Comparison of ENCODE assay signal across 8 cellular contexts in genomic region chr1:93021539-93022134, GRCh38. TPM values are rescaled to one million over a fixed set of nuclear protein-coding genes. Genes with fewer than 3 reads are reported as not detected.
A peak's percentile ranks its signal among the peaks of the same experiment; 100 is the strongest.
DNase-seq lines count a peak whose midpoint lies in the region; ATAC-seq and TF ChIP-seq lines count a peak whose summit lies in the region.

No MANE protein-coding gene starts in this region.

- H3K27ac ChIP-seq in PC-3 (ENCODE audit: low read length): no peak overlapping the region

- intact Hi-C loops in PC-3 (cut with micrococcal nuclease): loop anchor here (1.0 to 5.0 kb wide), 4 partner anchors 27 to 56 kb away; partner anchors contain the start of gene MTF2

- H3K27ac Mint-ChIP-seq in naive B cell: no peak overlapping the region

- H3K9ac ChIP-seq in PC-3 (ENCODE audit: low read length): no peak overlapping the region

- peaks cover 0 to 8% (median 0%) of the 10 kb centered on the region in 3 donors for H3K27me3 Mint-ChIP-seq in naive B cell

- H3K4me1 Mint-ChIP-seq in naive B cell: peaks cover 9 to 11% (median 11%) of the 10 kb centered on the region in 3 donors

- H3K27me3 ChIP-seq in PC-3 (ENCODE audit: low read length): no peaks in the 10 kb centered on the region

- H3K9me3 ChIP-seq in PC-3 (ENCODE audit: low read length): no peaks in the 10 kb centered on the region

- H3K9me2 ChIP-seq in PC-3 (replicated peaks; ENCODE audit: low read length): no peaks in the 10 kb centered on the region

- no TSS peak for BruUV-seq in PC-3 (replicated peaks; lab: Mats Ljungman, UMichigan)

- H3K4me3 Mint-ChIP-seq in naive B cell: peak overlapping the region in 4 of 8 donors; percentile 45 to 76 (median 54)

- H3K36me3 ChIP-seq in PC-3 (ENCODE audit: low read depth, low read length): no peaks in the 10 kb centered on the region

- H3K4me1 ChIP-seq in PC-3 (ENCODE audit: insufficient read depth, low read length): peaks cover 18% of the 10 kb centered on the region

- no peaks in the 10 kb centered on the region for H3F3A ChIP-seq in PC-3 (ENCODE audit: low read length, unreplicated experiment)

- H3K79me2 ChIP-seq in PC-3 (ENCODE audit: low read length): no peaks in the 10 kb centered on the region

- no peak overlapping the region for H3K4me3 ChIP-seq in PC-3 (ENCODE audit: low read length)

- peak; percentile 75 for ATAC-seq in GM18907 (IDR thresholded peaks at IDR 0.05; ENCODE audit: unreplicated experiment)
- peak; percentile 56; the same call in 1 of the 2 replicates for ATAC-seq in PC-3
- ATAC-seq in naive B cell (ENCODE audit: low read depth in 2 of 2): peak; percentile 73 to 81
- ATAC-seq in HG03469 (IDR thresholded peaks at IDR 0.05; ENCODE audit: unreplicated experiment): no peak

- H3K4me2 ChIP-seq in PC-3 (ENCODE audit: low read length): peak overlapping the region; percentile 53; the same call in 1 of the 2 replicates

- no peaks in the 10 kb centered on the region for H3K36me3 Mint-ChIP-seq in naive B cell

- peak; percentile 89 for TF ChIP-seq CTCF in PC-3 (conservative IDR thresholded peaks at IDR 0.05; ENCODE audit: low read depth, low read length)

- H3K9me3 Mint-ChIP-seq in naive B cell: no peaks in the 10 kb centered on the region

- H4K20me1 ChIP-seq in PC-3 (ENCODE audit: low read length): no peaks in the 10 kb centered on the region

- CTCF ChIA-PET in PC-3 (lab: Charles Lee): interaction anchor here (0.9 kb wide), 1 partner anchor 40 kb away, joined by 3 read pairs; no protein-coding TSS in a partner anchor

- POLR2A ChIA-PET in PC-3 (lab: Charles Lee; ENCODE audit: unreplicated experiment): no interaction called here

- DNase-seq in COLO829 (ENCODE audit: low spot score): peak; percentile 37
- peak; percentile 61 for DNase-seq in HT-29 (ENCODE audit: low spot score)
- peak; percentile 69 for DNase-seq in PC-3
- DNase-seq in dermis microvascular lymphatic vessel endothelial cell (ENCODE audit: low read depth in 2 of 2): peak; percentile 38 to 62
- DNase-seq in naive B cell: peak; percentile 51
- DNase-seq in occipital lobe (lab: John Stamatoyannopoulos, UW): no peak

- H2AFZ ChIP-seq in PC-3 (ENCODE audit: low read length): no peak overlapping the region

RNA-seq across cellular contexts. Expression of gene MTF2, which starts 57.4 kb away (rescaled TPM):
- total RNA-seq in HT-29 (2014; rRNA removed; shearing (Covaris generic)): 18.4 and 19.2 TPM in 2 replicates
- total RNA-seq in PC-3 (2014; rRNA removed) (15.3 and 25.3 TPM in 2 replicates), dermis microvascular lymphatic vessel endothelial cell (26.1 and 33.9 TPM in 2 replicates), occipital lobe (94.7 TPM)
- polyA plus RNA-seq in naive B cell (ENCODE audit: low read depth in 6 of 6): 100 to 1,000 TPM in 3 of 6 donors, 10 to 100 TPM in 3; 83.6 to 146 (median 97.7) TPM
